ENCODE assay signal across 19 cellular contexts in genomic region chr5:103929310-103930003, GRCh38.
DNase-seq lines count a peak whose midpoint lies in the region; ATAC-seq, FAIRE-seq and TF ChIP-seq lines count a peak whose summit lies in the region.
"Had no signal": no experiment of that assay in that cellular context is flagged by ENCODE, and none has a peak within 500 bp of the region (broad histone marks: within the 10 kb centered on the region; RNA-seq: fewer than 3 reads in every experiment).

No MANE protein-coding gene starts in this region.

- H3K27me3 ChIP-seq in psoas muscle (ENCODE audit: insufficient read depth in 3 of 3, low read length in 2 of 3): no peaks in the 10 kb centered on the region
- H3K27me3 ChIP-seq: heart left ventricle, sigmoid colon had no signal

- no peak for TF ChIP-seq CTCF in psoas muscle (IDR thresholded peaks at IDR 0.05)

- no peaks in the 10 kb centered on the region for H3K9me3 ChIP-seq in psoas muscle
- H3K9me3 ChIP-seq: heart left ventricle, sigmoid colon had no signal

- ATAC-seq in HG02798 (IDR thresholded peaks at IDR 0.05; ENCODE audit: poor library complexity, unreplicated experiment): peak; percentile 56
- no peak for ATAC-seq in GM21515 (IDR thresholded peaks at IDR 0.05; ENCODE audit: unreplicated experiment)
- ATAC-seq in activated CD4-positive, CD25-positive, alpha-beta regulatory T cell treated with anti-CD3 and anti-CD28 coated beads, Interleukin-2, amount 50 U/mL, for 24 hours: no peak
- no peak for ATAC-seq in psoas muscle
- ATAC-seq: heart left ventricle, left ventricle myocardium superior had no signal

- FAIRE-seq in RCC 7860 (lab: Jason Lieb, UNC): no peak
- FAIRE-seq: GM12891 had no signal

- H3K4me3 ChIP-seq in psoas muscle: no peak overlapping the region
- H3K4me3 ChIP-seq: heart left ventricle, sigmoid colon had no signal

- H3K4me1 ChIP-seq in psoas muscle: no peaks in the 10 kb centered on the region
- H3K4me1 ChIP-seq: heart left ventricle, sigmoid colon had no signal

- DNase-seq in ELR (ENCODE audit: low read depth) (peak; percentile 76), RCC 7860 (ENCODE audit: low spot score) (peak; percentile 62), glomerular visceral epithelial cell (ENCODE audit: extremely low spot score) (peak; percentile 53), posterior cingulate gyrus (no peak), psoas muscle (no peak)
- DNase-seq: activated CD8-positive, alpha-beta memory T cell treated with anti-CD3 and anti-CD28 coated beads, Interleukin-2, amount 50 U/mL, for 4 hours; activated naive CD4-positive, alpha-beta T cell treated with anti-CD3 and anti-CD28 coated beads, Interleukin-2, amount 50 U/mL, for 16 hours; caudate nucleus; DMS153; heart left ventricle; HFFc6; left ventricle myocardium superior; NCI-H1694 treated with DMSO at 0.1 percent for 48 hours; sigmoid colon; stimulated activated naive CD4-positive, alpha-beta T cell treated with Interleukin-2 at 50 U/mL for 16 hours had no signal

- WGBS in psoas muscle, 3 donors: 47 to 49% (median 48%) methylated on average over 2 of the region's 2 CpGs

- no peaks in the 10 kb centered on the region for H3K36me3 ChIP-seq in psoas muscle (ENCODE audit: insufficient read depth in 1 of 2, low read depth in 1 of 2)
- H3K36me3 ChIP-seq: heart left ventricle, sigmoid colon had no signal

- intact Hi-C loops in posterior cingulate gyrus (cut with DNase I) (no loop called here), psoas muscle (cut with DNase I) (no loop called here)

- H3K27ac ChIP-seq in psoas muscle: no peak overlapping the region
- H3K27ac ChIP-seq: heart left ventricle, sigmoid colon had no signal

Comparison
In these comparisons a context has a peak if more than half of its experiments do, and no peak if none do; other contexts are left out.
1. DNase-seq: peak in ELR (single experiment), RCC 7860 (single experiment) and glomerular visceral epithelial cell (single experiment); none in posterior cingulate gyrus (0 of 10) and psoas muscle (0 of 2).